In the genomic region with DNA sequence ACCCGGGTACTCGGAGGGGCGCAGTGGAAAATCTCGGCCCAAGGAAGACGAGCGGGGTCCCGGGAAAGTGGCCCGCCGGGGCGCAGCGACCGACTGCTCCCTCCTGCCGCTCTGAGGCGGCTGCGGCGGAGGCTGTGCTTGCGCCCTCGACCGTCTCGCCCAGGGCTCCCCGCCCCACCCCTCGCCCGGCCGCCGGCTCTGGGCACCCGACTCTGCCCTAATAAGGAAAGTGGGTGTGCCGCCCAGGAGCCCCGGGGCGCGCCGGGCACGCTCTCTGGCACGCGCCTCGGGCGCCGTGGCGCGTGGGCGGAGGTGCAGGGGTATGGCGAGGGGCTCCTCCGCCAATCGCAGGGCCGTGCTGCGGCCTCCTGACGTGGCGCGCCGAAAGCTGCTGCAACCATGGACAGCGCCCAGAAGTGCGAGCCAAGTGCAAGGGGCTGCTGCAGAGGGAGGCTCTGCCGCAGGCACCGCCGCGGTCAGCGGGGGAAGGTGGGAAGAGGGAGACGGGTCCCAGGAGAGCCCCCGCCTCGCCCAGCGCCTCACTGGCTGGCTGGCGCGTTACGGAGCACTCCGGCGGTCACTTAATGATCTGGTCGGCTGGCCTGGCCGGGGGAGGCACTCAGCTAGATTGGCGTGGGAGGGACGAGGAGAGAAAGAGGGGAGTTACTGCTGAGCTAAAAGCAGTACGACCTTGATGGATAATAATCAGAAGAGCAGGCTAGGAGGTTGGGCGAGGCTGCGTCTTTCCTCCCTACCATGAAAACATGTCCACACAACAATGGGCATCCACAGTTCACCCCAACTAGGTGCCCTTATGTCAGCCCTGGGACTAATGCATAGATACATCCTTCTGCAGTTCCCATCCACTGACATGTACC, we compare ENCODE assay signal across 2 cellular contexts.
TF ChIP-seq lines count a peak whose summit lies in the region.

A gene with protein sequence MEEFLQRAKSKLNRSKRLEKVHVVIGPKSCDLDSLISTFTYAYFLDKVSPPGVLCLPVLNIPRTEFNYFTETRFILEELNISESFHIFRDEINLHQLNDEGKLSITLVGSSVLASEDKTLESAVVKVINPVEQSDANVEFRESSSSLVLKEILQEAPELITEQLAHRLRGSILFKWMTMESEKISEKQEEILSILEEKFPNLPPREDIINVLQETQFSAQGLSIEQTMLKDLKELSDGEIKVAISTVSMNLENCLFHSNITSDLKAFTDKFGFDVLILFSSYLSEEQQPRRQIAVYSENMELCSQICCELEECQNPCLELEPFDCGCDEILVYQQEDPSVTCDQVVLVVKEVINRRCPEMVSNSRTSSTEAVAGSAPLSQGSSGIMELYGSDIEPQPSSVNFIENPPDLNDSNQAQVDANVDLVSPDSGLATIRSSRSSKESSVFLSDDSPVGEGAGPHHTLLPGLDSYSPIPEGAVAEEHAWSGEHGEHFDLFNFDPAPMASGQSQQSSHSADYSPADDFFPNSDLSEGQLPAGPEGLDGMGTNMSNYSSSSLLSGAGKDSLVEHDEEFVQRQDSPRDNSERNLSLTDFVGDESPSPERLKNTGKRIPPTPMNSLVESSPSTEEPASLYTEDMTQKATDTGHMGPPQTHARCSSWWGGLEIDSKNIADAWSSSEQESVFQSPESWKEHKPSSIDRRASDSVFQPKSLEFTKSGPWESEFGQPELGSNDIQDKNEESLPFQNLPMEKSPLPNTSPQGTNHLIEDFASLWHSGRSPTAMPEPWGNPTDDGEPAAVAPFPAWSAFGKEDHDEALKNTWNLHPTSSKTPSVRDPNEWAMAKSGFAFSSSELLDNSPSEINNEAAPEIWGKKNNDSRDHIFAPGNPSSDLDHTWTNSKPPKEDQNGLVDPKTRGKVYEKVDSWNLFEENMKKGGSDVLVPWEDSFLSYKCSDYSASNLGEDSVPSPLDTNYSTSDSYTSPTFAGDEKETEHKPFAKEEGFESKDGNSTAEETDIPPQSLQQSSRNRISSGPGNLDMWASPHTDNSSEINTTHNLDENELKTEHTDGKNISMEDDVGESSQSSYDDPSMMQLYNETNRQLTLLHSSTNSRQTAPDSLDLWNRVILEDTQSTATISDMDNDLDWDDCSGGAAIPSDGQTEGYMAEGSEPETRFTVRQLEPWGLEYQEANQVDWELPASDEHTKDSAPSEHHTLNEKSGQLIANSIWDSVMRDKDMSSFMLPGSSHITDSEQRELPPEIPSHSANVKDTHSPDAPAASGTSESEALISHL (N-terminal part only) (minus strand): TSS at position 131 of the 878 bp plus-strand sequence. CDS start 151 bp downstream, outside the sequence.

TF ChIP-seq in Ishikawa, 13 proteins besides CTCF, POLR2A, EP300 and RAD21 (continued from another document):
- TF ChIP-seq, protein P1, sequence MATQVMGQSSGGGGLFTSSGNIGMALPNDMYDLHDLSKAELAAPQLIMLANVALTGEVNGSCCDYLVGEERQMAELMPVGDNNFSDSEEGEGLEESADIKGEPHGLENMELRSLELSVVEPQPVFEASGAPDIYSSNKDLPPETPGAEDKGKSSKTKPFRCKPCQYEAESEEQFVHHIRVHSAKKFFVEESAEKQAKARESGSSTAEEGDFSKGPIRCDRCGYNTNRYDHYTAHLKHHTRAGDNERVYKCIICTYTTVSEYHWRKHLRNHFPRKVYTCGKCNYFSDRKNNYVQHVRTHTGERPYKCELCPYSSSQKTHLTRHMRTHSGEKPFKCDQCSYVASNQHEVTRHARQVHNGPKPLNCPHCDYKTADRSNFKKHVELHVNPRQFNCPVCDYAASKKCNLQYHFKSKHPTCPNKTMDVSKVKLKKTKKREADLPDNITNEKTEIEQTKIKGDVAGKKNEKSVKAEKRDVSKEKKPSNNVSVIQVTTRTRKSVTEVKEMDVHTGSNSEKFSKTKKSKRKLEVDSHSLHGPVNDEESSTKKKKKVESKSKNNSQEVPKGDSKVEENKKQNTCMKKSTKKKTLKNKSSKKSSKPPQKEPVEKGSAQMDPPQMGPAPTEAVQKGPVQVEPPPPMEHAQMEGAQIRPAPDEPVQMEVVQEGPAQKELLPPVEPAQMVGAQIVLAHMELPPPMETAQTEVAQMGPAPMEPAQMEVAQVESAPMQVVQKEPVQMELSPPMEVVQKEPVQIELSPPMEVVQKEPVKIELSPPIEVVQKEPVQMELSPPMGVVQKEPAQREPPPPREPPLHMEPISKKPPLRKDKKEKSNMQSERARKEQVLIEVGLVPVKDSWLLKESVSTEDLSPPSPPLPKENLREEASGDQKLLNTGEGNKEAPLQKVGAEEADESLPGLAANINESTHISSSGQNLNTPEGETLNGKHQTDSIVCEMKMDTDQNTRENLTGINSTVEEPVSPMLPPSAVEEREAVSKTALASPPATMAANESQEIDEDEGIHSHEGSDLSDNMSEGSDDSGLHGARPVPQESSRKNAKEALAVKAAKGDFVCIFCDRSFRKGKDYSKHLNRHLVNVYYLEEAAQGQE (IDR thresholded peaks at IDR 0.05; ENCODE audit: low read depth) = peak; percentile 97
- peak; percentile 86; the same call in 1 of the 2 replicates for TF ChIP-seq ZBTB7A (IDR thresholded peaks at IDR 0.05; ENCODE audit: low read depth)
- no peak for TF ChIP-seq CEBPB (IDR thresholded peaks at IDR 0.05)
- TF ChIP-seq NFIC (IDR thresholded peaks at IDR 0.05) = peak; percentile 85
- TF ChIP-seq CREB1 (IDR thresholded peaks at IDR 0.05; ENCODE audit: low read depth) = no peak
- TF ChIP-seq, protein P2, sequence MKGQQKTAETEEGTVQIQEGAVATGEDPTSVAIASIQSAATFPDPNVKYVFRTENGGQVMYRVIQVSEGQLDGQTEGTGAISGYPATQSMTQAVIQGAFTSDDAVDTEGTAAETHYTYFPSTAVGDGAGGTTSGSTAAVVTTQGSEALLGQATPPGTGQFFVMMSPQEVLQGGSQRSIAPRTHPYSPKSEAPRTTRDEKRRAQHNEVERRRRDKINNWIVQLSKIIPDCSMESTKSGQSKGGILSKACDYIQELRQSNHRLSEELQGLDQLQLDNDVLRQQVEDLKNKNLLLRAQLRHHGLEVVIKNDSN (IDR thresholded peaks at IDR 0.05) = peak; percentile 70

TF ChIP-seq in endothelial cell of umbilical vein, 7 proteins besides CTCF, POLR2A, EP300 and RAD21 (continued from another document):
- TF ChIP-seq, protein P3, sequence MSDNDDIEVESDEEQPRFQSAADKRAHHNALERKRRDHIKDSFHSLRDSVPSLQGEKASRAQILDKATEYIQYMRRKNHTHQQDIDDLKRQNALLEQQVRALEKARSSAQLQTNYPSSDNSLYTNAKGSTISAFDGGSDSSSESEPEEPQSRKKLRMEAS (IDR thresholded peaks at IDR 0.05; ENCODE audit: insufficient read depth, insufficient read length) = no peak
- TF ChIP-seq MYC (IDR thresholded peaks at IDR 0.05; ENCODE audit: low read depth, low read length) (no peak), GATA2 (IDR thresholded peaks at IDR 0.05; ENCODE audit: insufficient read depth, insufficient read length, low read depth, low read length) (no peak)
